ENCODE assay signal across 7 cellular contexts in genomic region chr1:20732071-20732587, GRCh38. TPM values are rescaled to one million over a fixed set of nuclear protein-coding genes. Genes with fewer than 3 reads are reported as not detected.
DNase-seq lines count a peak whose midpoint lies in the region; ATAC-seq and TF ChIP-seq lines count a peak whose summit lies in the region.

No MANE protein-coding gene starts in this region.

- H3K4me1 ChIP-seq in PC-3 (ENCODE audit: insufficient read depth, low read length) = peaks cover 22% of the 10 kb centered on the region
- H3K4me1 ChIP-seq in gastroesophageal sphincter = peaks cover 0 to 30% (median 12%) of the 10 kb centered on the region in 3 donors
- H3K4me1 ChIP-seq in neuronal stem cell (ENCODE audit: control insufficient read depth in 2 of 2, insufficient read depth in 1 of 2, low read depth in 1 of 2, low read length in 2 of 2) = peaks cover 18 to 20% of the 10 kb centered on the region in 2 donors
- H3K4me1 ChIP-seq in tibial nerve = peaks cover 0 to 28% (median 19%) of the 10 kb centered on the region in 4 donors

- CTCF ChIA-PET in PC-3 (lab: Charles Lee) = interaction anchor here (1.0 kb wide), 1 partner anchor 36 kb away, joined by 4 read pairs; no protein-coding TSS in a partner anchor

- no peaks in the 10 kb centered on the region for H4K20me1 ChIP-seq in PC-3 (ENCODE audit: low read length)

- H2AFZ ChIP-seq in PC-3 (ENCODE audit: low read length) = peak overlapping the region; percentile 86
- H2AFZ ChIP-seq in neuronal stem cell (ENCODE audit: low read length) = peak overlapping the region; percentile 89

- DNase-seq in PC-3 (peak; percentile 82), neuronal stem cell (ENCODE audit: low spot score) (peak; percentile 78), tibial nerve (ENCODE audit: low spot score in 2 of 2) (no peak)
- peak; percentile 32 for DNase-seq in activated gamma-delta T cell treated with anti-CD3 and anti-CD28 coated beads, Interleukin-2, amount 50 U/mL, for 16 hours (ENCODE audit: low read depth)

- no peaks in the 10 kb centered on the region for H3K79me2 ChIP-seq in PC-3 (ENCODE audit: low read length)

- H4K8ac ChIP-seq in neuronal stem cell (ENCODE audit: low read depth, low read length) = no peak overlapping the region

- peak overlapping the region; percentile 74 for H3K4me3 ChIP-seq in PC-3 (ENCODE audit: low read length)
- peak overlapping the region; percentile 42 to 73 for H3K4me3 ChIP-seq in gastroesophageal sphincter
- peak overlapping the region; percentile 53 to 86 for H3K4me3 ChIP-seq in neuronal stem cell (ENCODE audit: low read length in 2 of 2)
- H3K4me3 ChIP-seq in tibial nerve = peak overlapping the region; percentile 25 to 55 (median 46)

- TF ChIP-seq POLR2A in gastroesophageal sphincter (IDR thresholded peaks at IDR 0.05) (no peak), tibial nerve (IDR thresholded peaks at IDR 0.05) (no peak)

- H4K91ac ChIP-seq in neuronal stem cell (ENCODE audit: low read depth, low read length, poor library complexity) = no peak overlapping the region

- peaks cover 2% of the 10 kb centered on the region for H3K79me1 ChIP-seq in neuronal stem cell (ENCODE audit: low read depth, low read length)

- POLR2A ChIA-PET in PC-3 (lab: Charles Lee; ENCODE audit: unreplicated experiment) = interaction anchor here (0.7 kb wide), 1 partner anchor 55 kb away, joined by 3 read pairs; the partner anchor contains the start of gene HP1BP3

- peak; percentile 52 for ATAC-seq in GM18868 (IDR thresholded peaks at IDR 0.05; ENCODE audit: unreplicated experiment)
- peak; percentile 35 for ATAC-seq in HG03520 (IDR thresholded peaks at IDR 0.05; ENCODE audit: unreplicated experiment)
- peak; percentile 67 for ATAC-seq in PC-3
- ATAC-seq in gastroesophageal sphincter = peak; percentile 66

- H2AK5ac ChIP-seq in neuronal stem cell (ENCODE audit: low read depth, low read length) = peak overlapping the region; percentile 54

- no peak overlapping the region for H2BK12ac ChIP-seq in neuronal stem cell (ENCODE audit: low read length)

- H2BK120ac ChIP-seq in neuronal stem cell (ENCODE audit: low read depth, low read length) = peak overlapping the region; percentile 16

- H3K9ac ChIP-seq in PC-3 (ENCODE audit: low read length) (peak overlapping the region; percentile 93), neuronal stem cell (ENCODE audit: low read depth, low read length, poor library complexity) (peak overlapping the region; percentile 61)

- H3K4ac ChIP-seq in neuronal stem cell (ENCODE audit: low read length) = no peak overlapping the region

- no peak for TF ChIP-seq EP300 in gastroesophageal sphincter (IDR thresholded peaks at IDR 0.05)
- no peak for TF ChIP-seq EP300 in tibial nerve (IDR thresholded peaks at IDR 0.05)

- H3K14ac ChIP-seq in neuronal stem cell (ENCODE audit: low read length) = no peak overlapping the region

- no peaks in the 10 kb centered on the region for H3K27me3 ChIP-seq in PC-3 (ENCODE audit: low read length)
- peaks cover 40% of the 10 kb centered on the region for H3K27me3 ChIP-seq in gastroesophageal sphincter
- peaks cover 0 to 25% (median 8%) of the 10 kb centered on the region in 3 experiments for H3K27me3 ChIP-seq in neuronal stem cell (ENCODE audit: control insufficient read depth in 3 of 3, insufficient read depth in 3 of 3, low read depth in 1 of 3, low read length in 3 of 3)
- peaks cover 0 to 43% of the 10 kb centered on the region in 2 donors for H3K27me3 ChIP-seq in tibial nerve

- no peaks in the 10 kb centered on the region for H3K9me2 ChIP-seq in PC-3 (replicated peaks; ENCODE audit: low read length)

- H3K18ac ChIP-seq in neuronal stem cell (ENCODE audit: low read length) = peak overlapping the region; percentile 69

- H3K36me3 ChIP-seq in PC-3 (ENCODE audit: low read depth, low read length) (peaks cover 1% of the 10 kb centered on the region; the same call in 1 of the 2 replicates), gastroesophageal sphincter (peaks cover 0 to 4% of the 10 kb centered on the region in 2 donors), neuronal stem cell (replicated peaks in 1 of 2; ENCODE audit: control insufficient read depth in 2 of 2, insufficient read depth in 2 of 2, low read length in 2 of 2) (peaks cover under 1 to 2% of the 10 kb centered on the region in 2 donors), tibial nerve (peaks cover 0 to 19% (median 0%) of the 10 kb centered on the region in 3 donors)

- peak overlapping the region; percentile 99 for H3K4me2 ChIP-seq in PC-3 (ENCODE audit: low read length)
- H3K4me2 ChIP-seq in neuronal stem cell (ENCODE audit: insufficient read depth, low read length, poor library complexity, severe bottlenecking) = peak overlapping the region; percentile 97

- no CpG with 5 or more reads among the region's 55 CpGs for WGBS in gastroesophageal sphincter (ENCODE audit: low coverage in 1 of 2), 2 donors
- WGBS in neuronal stem cell (ENCODE audit: extremely low coverage in 2 of 2, insufficient read length in 2 of 2, insufficient replicate concordance in 1 of 2), 2 donors = no CpG with 5 or more reads among the region's 55 CpGs
- 3% methylated on average over 19 to 29 of the region's 55 CpGs for WGBS in tibial nerve, 2 donors

- no peak overlapping the region for H2BK5ac ChIP-seq in neuronal stem cell (ENCODE audit: low read length)

- peak overlapping the region; percentile 8 for H3K23ac ChIP-seq in neuronal stem cell (ENCODE audit: low read depth, low read length, poor library complexity)

- no peaks in the 10 kb centered on the region for H3K9me3 ChIP-seq in PC-3 (ENCODE audit: low read length)
- H3K9me3 ChIP-seq in gastroesophageal sphincter = no peaks in the 10 kb centered on the region
- no peaks in the 10 kb centered on the region for H3K9me3 ChIP-seq in neuronal stem cell (replicated peaks in 1 of 2; ENCODE audit: control insufficient read depth in 2 of 2, insufficient read depth in 1 of 2, low read depth in 1 of 2, low read length in 2 of 2)
- no peaks in the 10 kb centered on the region for H3K9me3 ChIP-seq in tibial nerve

- no TSS peak for BruUV-seq in PC-3 (replicated peaks; lab: Mats Ljungman, UMichigan)

- peak overlapping the region; percentile 54 for H2BK15ac ChIP-seq in neuronal stem cell (ENCODE audit: low read length)

- H3K27ac ChIP-seq in PC-3 (ENCODE audit: low read length) (peak overlapping the region; percentile 97), gastroesophageal sphincter (peak overlapping the region in 3 of 4 donors; percentile 66 to 81 (median 74)), neuronal stem cell (replicated peaks; ENCODE audit: low read length) (no peak overlapping the region), tibial nerve (no peak overlapping the region)

- intact Hi-C loops in PC-3 (cut with micrococcal nuclease) = loop anchor here (2.0 kb wide), 2 partner anchors 35 to 55 kb away; partner anchors contain the start of gene HP1BP3

- TF ChIP-seq CTCF in PC-3 (conservative IDR thresholded peaks at IDR 0.05; ENCODE audit: low read depth, low read length) (no peak), gastroesophageal sphincter (IDR thresholded peaks at IDR 0.05) (no peak), tibial nerve (IDR thresholded peaks at IDR 0.05) (no peak)

- peaks cover 4% of the 10 kb centered on the region for H3F3A ChIP-seq in PC-3 (ENCODE audit: low read length, unreplicated experiment)

RNA-seq across cellular contexts. Expression of gene SH2D5, which starts 0.4 kb away (rescaled TPM):
- 7.1 and 11.2 TPM in 2 replicates for total RNA-seq in PC-3 (2014; rRNA removed)
- total RNA-seq in gastroesophageal sphincter = 1 to 10 TPM in 2 of 4 donors, under 1 TPM in 2; 0.47 to 6.9 (median 1.1) TPM
- polyA plus RNA-seq in neuronal stem cell (2013, experiment 1 of 2) = 5.5 TPM
- polyA plus RNA-seq in neuronal stem cell (2013, experiment 2 of 2) = 5.3 TPM
- not detected for total RNA-seq in tibial nerve

RNA-seq across cellular contexts. Expression of gene KIF17, which starts 14.3 kb away (rescaled TPM):
- 0.33 and 2.8 TPM in 2 replicates for total RNA-seq in PC-3 (2014; rRNA removed)
- total RNA-seq in gastroesophageal sphincter = 10 to 100 TPM in 2 of 4 donors, 1 to 10 TPM in 1, under 1 TPM in 1; 0.47 to 11.8 (median 7.5) TPM
- 5.8 TPM for polyA plus RNA-seq in neuronal stem cell (2013, experiment 1 of 2)
- 5.8 TPM for polyA plus RNA-seq in neuronal stem cell (2013, experiment 2 of 2)
- total RNA-seq in tibial nerve = 1 to 10 TPM in 3 of 4 donors, under 1 TPM in 1; 0.59 to 4.2 (median 3.3) TPM

RNA-seq across cellular contexts. Expression of gene HP1BP3, which starts 55.0 kb away (rescaled TPM):
- total RNA-seq in PC-3 (2014; rRNA removed) (243 and 321 TPM in 2 replicates), gastroesophageal sphincter (100 to 1,000 TPM; 221 to 322 (median 237) TPM), tibial nerve (100 to 1,000 TPM; 222 to 491 (median 311) TPM)
- polyA plus RNA-seq in neuronal stem cell (2013, experiment 1 of 2) = 193 TPM
- polyA plus RNA-seq in neuronal stem cell (2013, experiment 2 of 2) = 204 TPM

Comparison
In these comparisons a context has a peak if more than half of its experiments do, and no peak if none do; other contexts are left out.
1. DNase-seq: peak in PC-3 (single experiment), activated gamma-delta T cell treated with anti-CD3 and anti-CD28 coated beads, Interleukin-2, amount 50 U/mL, for 16 hours (single experiment) and neuronal stem cell (single experiment); none in tibial nerve (0 of 2).
2. H3K27ac ChIP-seq: peak in PC-3 (single experiment) and gastroesophageal sphincter (3 of 4); none in neuronal stem cell (single experiment) and tibial nerve (0 of 4).
3. Peak in every context shown above with its lines, with median percentiles within 50 percentile points of each other: ATAC-seq and H3K4me3 ChIP-seq.